ENCODE assay signal across 8 cellular contexts in the genomic region with DNA sequence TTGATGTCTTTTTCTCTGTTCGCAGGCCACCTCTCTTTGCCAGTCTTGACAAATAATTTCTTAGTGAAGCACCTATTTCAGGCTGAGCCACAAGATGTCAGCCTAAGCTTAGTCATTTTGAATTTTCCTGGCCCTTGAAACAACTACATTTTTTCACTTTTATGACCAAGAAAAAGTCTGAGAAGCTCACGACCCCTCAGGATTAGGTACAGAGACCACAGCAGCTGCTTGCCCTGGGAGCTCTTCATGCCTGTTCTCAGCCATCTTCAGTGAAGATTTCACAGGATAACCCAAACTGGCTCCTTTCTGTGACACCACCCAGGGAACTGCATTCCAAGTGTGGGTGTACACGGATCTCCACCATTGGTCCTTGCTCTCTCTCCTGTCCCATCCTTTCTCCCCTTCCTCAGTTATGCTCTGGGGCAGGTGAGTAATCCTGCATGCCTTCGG. TPM values are rescaled to one million over a fixed set of nuclear protein-coding genes. Genes with fewer than 3 reads are reported as not detected.
DNase-seq lines count a peak whose midpoint lies in the region; ATAC-seq and TF ChIP-seq lines count a peak whose summit lies in the region.

No MANE protein-coding gene starts in this region.

- 0 out of 2 replicates have a peak, but pooled peaks have one; percentile 14 for TF ChIP-seq CTCF in HEK293 (tag by site-specific recombination; IDR thresholded peaks at IDR 0.05)
- peak; percentile 83 for TF ChIP-seq CTCF in RWPE2 (IDR thresholded peaks at IDR 0.05; ENCODE audit: poor library complexity, severe bottlenecking)

- peaks cover 14 to 27% of the 10 kb centered on the region in 2 donors for H3K4me1 Mint-ChIP-seq in immature natural killer cell

- H3K9me3 Mint-ChIP-seq in immature natural killer cell, result peaks cover 0 to 10% (median 0%) of the 10 kb centered on the region in 6 donors

- H3K4me3 Mint-ChIP-seq in immature natural killer cell, result no peak overlapping the region

- H3K9me3 ChIP-seq in HEK293 (ENCODE audit: control insufficient read depth, insufficient read depth, low read depth, low read length) (no peaks in the 10 kb centered on the region), RWPE2 (ENCODE audit: severe bottlenecking) (no peaks in the 10 kb centered on the region)

- DNase-seq in AG20443 (ENCODE audit: low spot score) (peak; percentile 47), RWPE2 (ENCODE audit: low spot score) (no peak), left cardiac atrium (no peak), smooth muscle cell of the brain vasculature (ENCODE audit: low read depth, low spot score) (peak; percentile 32), immature natural killer cell (no peak), HuH-7.5 (ENCODE audit: low spot score) (no peak)

- H3K27ac ChIP-seq in HEK293 (ENCODE audit: extremely low read depth, low read depth, low read length) (no peak overlapping the region), RWPE2 (ENCODE audit: poor library complexity, severe bottlenecking) (no peak overlapping the region)

- POLR2A ChIA-PET in HEK293 (lab: Yijun Ruan, JAX), result no interaction called here

- intact Hi-C loops in left cardiac atrium (cut with DNase I), result loop anchor here in 1 of 2 donors (5.0 kb wide), 1 partner anchor 137 kb away; no protein-coding TSS in a partner anchor

- H3K36me3 Mint-ChIP-seq in immature natural killer cell, result no peaks in the 10 kb centered on the region

- CTCF ChIA-PET in HEK293 (lab: Yijun Ruan, JAX), result interaction anchor here (0.5 to 3.9 kb wide), 27 partner anchors 8 to 818 kb away, joined by 3 to 42 read pairs (median 4); no protein-coding TSS in a partner anchor

- no peak overlapping the region for H3K4me3 ChIP-seq in HEK293 (ENCODE audit: low read depth, low read length)
- no peak overlapping the region for H3K4me3 ChIP-seq in RWPE2 (ENCODE audit: severe bottlenecking)

- H3K27me3 ChIP-seq in RWPE2 (ENCODE audit: insufficient read depth, poor library complexity, severe bottlenecking), result no peaks in the 10 kb centered on the region

- H3K27ac Mint-ChIP-seq in immature natural killer cell, result no peak overlapping the region

- H3K4me1 ChIP-seq in HEK293 (ENCODE audit: control insufficient read depth, insufficient read depth, low read length) (no peaks in the 10 kb centered on the region), RWPE2 (ENCODE audit: insufficient read depth, poor library complexity, severe bottlenecking) (no peaks in the 10 kb centered on the region)

- peaks cover 0 to 3% (median 0%) of the 10 kb centered on the region in 3 donors for H3K27me3 Mint-ChIP-seq in immature natural killer cell (ENCODE audit: low read depth in 3 of 3)

- H3K36me3 ChIP-seq in HEK293 (ENCODE audit: control insufficient read depth in 2 of 2, insufficient read depth in 1 of 2, low read length in 2 of 2) (no peaks in the 10 kb centered on the region), RWPE2 (ENCODE audit: low read depth) (no peaks in the 10 kb centered on the region)

- ATAC-seq in RWPE2 (ENCODE audit: low read depth) (peak; percentile 34; the same call in 1 of the 3 replicates), left cardiac atrium (peak; percentile 47 to 58), GM21619 (IDR thresholded peaks at IDR 0.05; ENCODE audit: unreplicated experiment) (no peak)

TF ChIP-seq in HEK293, 187 proteins besides CTCF, POLR2A, EP300 and RAD21:
- TF ChIP-seq ZNF768 (tag by site-specific recombination; IDR thresholded peaks at IDR 0.05), result no peak
- TF ChIP-seq ZNF792 (tag by site-specific recombination; IDR thresholded peaks at IDR 0.05), result no peak
- TF ChIP-seq BCL11B (tag by site-specific recombination; IDR thresholded peaks at IDR 0.05; ENCODE audit: low read depth), result no peak
- TF ChIP-seq ZNF654 (tag by site-specific recombination; IDR thresholded peaks at IDR 0.05; ENCODE audit: low read depth), result peak; percentile 51
- no peak for TF ChIP-seq ZNF112 (tag by site-specific recombination; IDR thresholded peaks at IDR 0.05)
- TF ChIP-seq KLF1 (tag by site-specific recombination; IDR thresholded peaks at IDR 0.05), result no peak
- TF ChIP-seq ZNF324 (tag by site-specific recombination; IDR thresholded peaks at IDR 0.05), result no peak
- no peak for TF ChIP-seq ZNF596 (tag by site-specific recombination; IDR thresholded peaks at IDR 0.05)
TF ChIP-seq in HEK293: peak in this region for 1.

RNA-seq across cellular contexts. Expression of a gene that starts 38.4 kb away (rescaled TPM):
- total RNA-seq in left cardiac atrium, result 1 to 10 TPM; 6.8 to 8.1 TPM
- 1 to 10 TPM; 1.4 to 6.0 (median 2.5) TPM for polyA plus RNA-seq in immature natural killer cell

Comparison
In these comparisons a context has a peak if more than half of its experiments do, and no peak if none do; other contexts are left out.
1. DNase-seq: peak in AG20443 (single experiment) and smooth muscle cell of the brain vasculature (single experiment); none in RWPE2 (single experiment), left cardiac atrium (single experiment), immature natural killer cell (0 of 3) and HuH-7.5 (single experiment).